Comparison of ENCODE assay signal across 13 cellular contexts in the genomic region with DNA sequence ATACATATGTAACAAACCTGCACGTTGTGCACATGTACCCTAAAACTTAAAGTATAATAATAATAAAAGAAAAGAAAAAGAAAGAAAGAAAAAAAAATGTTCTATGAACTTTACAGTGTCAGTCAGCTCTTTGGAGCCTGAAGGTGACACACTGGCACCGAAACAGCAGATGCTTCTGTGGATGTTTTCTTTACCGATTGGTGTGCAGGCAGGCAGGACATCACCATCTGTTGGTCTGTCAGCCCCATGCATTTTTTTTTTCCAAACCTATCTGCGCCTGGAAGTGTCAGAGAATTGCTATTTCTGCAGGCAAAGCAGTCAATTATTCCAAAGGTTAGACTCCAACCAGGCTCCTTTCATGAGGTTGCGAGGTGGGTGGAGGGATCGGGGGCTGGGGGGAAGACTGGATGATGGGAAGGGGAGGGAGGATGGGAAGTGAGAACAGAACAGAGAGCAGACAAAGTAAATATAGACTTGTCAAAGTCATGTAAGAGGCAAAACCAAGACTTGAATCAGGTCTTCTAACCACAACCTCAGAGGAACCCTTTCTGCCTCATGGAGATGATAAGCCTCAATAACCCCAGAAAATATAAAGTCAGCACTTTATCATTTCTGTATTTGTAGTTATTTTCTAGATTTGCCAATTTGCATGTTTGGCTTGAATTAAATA.
DNase-seq lines count a peak whose midpoint lies in the region; ATAC-seq and TF ChIP-seq lines count a peak whose summit lies in the region.
"Had no signal": no experiment of that assay in that cellular context is flagged by ENCODE, and none has a peak within 500 bp of the region (broad histone marks: within the 10 kb centered on the region; RNA-seq: fewer than 3 reads in every experiment).

No MANE protein-coding gene starts in this region.

- H3K4me3 ChIP-seq in GM12864 (ENCODE audit: low read depth, low read length) (no peak overlapping the region), suprapubic skin (no peak overlapping the region)
- H3K4me3 ChIP-seq: upper lobe of right lung had no signal

- 70% methylated on average over 6 of the region's 6 CpGs for WGBS in suprapubic skin

- peaks cover 2% of the 10 kb centered on the region for H3K27me3 Mint-ChIP-seq in activated naive CD8-positive, alpha-beta T cell treated with anti-CD3 and anti-CD28 coated beads, Interleukin-2, amount 50 U/mL, for 24 hours

- no peak for TF ChIP-seq POLR2A in suprapubic skin (IDR thresholded peaks at IDR 0.05)

- ATAC-seq in GM21528 (IDR thresholded peaks at IDR 0.05; ENCODE audit: low FRiP score, unreplicated experiment), result peak; percentile 61
- no peak for ATAC-seq in activated naive CD8-positive, alpha-beta T cell treated with anti-CD3 and anti-CD28 coated beads, Interleukin-2, amount 50 U/mL, for 24 hours
- ATAC-seq: upper lobe of right lung had no signal

- DNase-seq in GM12864 (ENCODE audit: low read depth), result peak; percentile 24
- DNase-seq in NCI-H146 treated with DMSO at 0.1 percent for 48 hours (lab: John Stamatoyannopoulos, UW; ENCODE audit: unreplicated experiment), result peak; percentile 21
- DNase-seq in ecto neural progenitor cell (ENCODE audit: low spot score), result peak; percentile 48
- DNase-seq in suprapubic skin (ENCODE audit: low spot score in 2 of 2), result no peak
- no peak for DNase-seq in COLO668 (lab: John Stamatoyannopoulos, UW; ENCODE audit: unreplicated experiment)
- no peak for DNase-seq in activated naive CD8-positive, alpha-beta T cell treated with anti-CD3 and anti-CD28 coated beads, Interleukin-2, amount 50 U/mL, for 24 hours
- DNase-seq in NCI-H748 (lab: John Stamatoyannopoulos, UW; ENCODE audit: unreplicated experiment), result no peak
- DNase-seq: activated CD4-positive, alpha-beta T cell treated with anti-CD3 and anti-CD28 coated beads, Interleukin-2, amount 50 U/mL, for 4 hours; upper lobe of right lung had no signal

- no peaks in the 10 kb centered on the region for H3K27me3 ChIP-seq in suprapubic skin
- H3K27me3 ChIP-seq: neutrophil, upper lobe of right lung had no signal

- no peaks in the 10 kb centered on the region for H3K9me3 Mint-ChIP-seq in activated naive CD8-positive, alpha-beta T cell treated with anti-CD3 and anti-CD28 coated beads, Interleukin-2, amount 50 U/mL, for 24 hours

- no peak overlapping the region for H3K4me3 Mint-ChIP-seq in activated naive CD8-positive, alpha-beta T cell treated with anti-CD3 and anti-CD28 coated beads, Interleukin-2, amount 50 U/mL, for 24 hours
- H3K4me3 Mint-ChIP-seq: CD14-positive monocyte had no signal

- H3K36me3 ChIP-seq in suprapubic skin, result no peaks in the 10 kb centered on the region
- H3K36me3 ChIP-seq: neutrophil, upper lobe of right lung had no signal

- H3K4me1 Mint-ChIP-seq in activated naive CD8-positive, alpha-beta T cell treated with anti-CD3 and anti-CD28 coated beads, Interleukin-2, amount 50 U/mL, for 24 hours, result no peaks in the 10 kb centered on the region
- H3K4me1 Mint-ChIP-seq: CD14-positive monocyte had no signal

- H3K27ac Mint-ChIP-seq in activated naive CD8-positive, alpha-beta T cell treated with anti-CD3 and anti-CD28 coated beads, Interleukin-2, amount 50 U/mL, for 24 hours, result no peak overlapping the region
- H3K27ac Mint-ChIP-seq: CD14-positive monocyte had no signal

- H3K9me3 ChIP-seq in suprapubic skin, result no peaks in the 10 kb centered on the region
- H3K9me3 ChIP-seq: neutrophil, upper lobe of right lung had no signal

- TF ChIP-seq CTCF in GM12864 (IDR thresholded peaks at IDR 0.05; ENCODE audit: low read depth, low read length, missing control alignments), result no peak
- no peak for TF ChIP-seq CTCF in suprapubic skin (IDR thresholded peaks at IDR 0.05)

- no peaks in the 10 kb centered on the region for H3K36me3 Mint-ChIP-seq in activated naive CD8-positive, alpha-beta T cell treated with anti-CD3 and anti-CD28 coated beads, Interleukin-2, amount 50 U/mL, for 24 hours (ENCODE audit: low read depth)
- H3K36me3 Mint-ChIP-seq: CD14-positive monocyte had no signal

- H3K4me1 ChIP-seq in suprapubic skin, result peaks cover 7% of the 10 kb centered on the region
- H3K4me1 ChIP-seq: upper lobe of right lung had no signal

- no peak overlapping the region for H3K27ac ChIP-seq in suprapubic skin
- H3K27ac ChIP-seq: neutrophil, RWPE1, upper lobe of right lung had no signal

- no peak for TF ChIP-seq EP300 in suprapubic skin (IDR thresholded peaks at IDR 0.05)

Comparison
In these comparisons a context has a peak if more than half of its experiments do, and no peak if none do; other contexts are left out.
1. DNase-seq: peak in GM12864 (single experiment), NCI-H146 treated with DMSO at 0.1 percent for 48 hours (single experiment) and ecto neural progenitor cell (single experiment); none in suprapubic skin (0 of 2), COLO668 (single experiment), activated naive CD8-positive, alpha-beta T cell treated with anti-CD3 and anti-CD28 coated beads, Interleukin-2, amount 50 U/mL, for 24 hours (single experiment) and NCI-H748 (single experiment).